ENCODE assay signal across 12 cellular contexts in genomic region chr2:97931118-97931850, GRCh38.
DNase-seq lines count a peak whose midpoint lies in the region; ATAC-seq lines count a peak whose summit lies in the region.
"Had no signal": no experiment of that assay in that cellular context is flagged by ENCODE, and none has a peak within 500 bp of the region (broad histone marks: within the 10 kb centered on the region; RNA-seq: fewer than 3 reads in every experiment).

No MANE protein-coding gene starts in this region.

- POLR2A ChIA-PET in activated CD8-positive, alpha-beta T cell treated with anti-CD3 and anti-CD28 coated beads, Interleukin-2, amount 10 ng/mL, durations not matched to agents 7 days and 5 days (lab: Charles Lee) = no interaction called here

- CTCF ChIA-PET in activated CD8-positive, alpha-beta T cell treated with anti-CD3 and anti-CD28 coated beads, Interleukin-2, amount 10 ng/mL, durations not matched to agents 7 days and 5 days (lab: Charles Lee) = no interaction called here

- DNase-seq in CD1c-positive myeloid dendritic cell (ENCODE audit: extremely low spot score) = peak; percentile 74
- DNase-seq in NCI-H82 (lab: John Stamatoyannopoulos, UW) = peak; percentile 69
- peak; percentile 38 for DNase-seq in germinal center (ENCODE audit: low spot score)
- DNase-seq in stimulated activated CD4-positive, alpha-beta T cell treated with anti-CD3 and anti-CD28 coated beads, Interleukin-2, amount 100 ng/mL, for 48 hours = no peak
- no peak for DNase-seq in activated T-cell treated with anti-CD3 and anti-CD28 coated beads, Interleukin-2, amount 50 U/mL, for 72 hours
- DNase-seq in mucosa of gallbladder (ENCODE audit: low spot score) = no peak
- DNase-seq in activated CD8-positive, alpha-beta T cell treated with anti-CD3 and anti-CD28 coated beads, Interleukin-2, amount 10 ng/mL, durations not matched to agents 7 days and 5 days = no peak
- DNase-seq: activated gamma-delta T cell treated with Interleukin-2 at 50 U/mL for 16 hours, colonic mucosa, NCI-H1417, uterus had no signal

- peak; percentile 50 for ATAC-seq in GM21390 (IDR thresholded peaks at IDR 0.05; ENCODE audit: unreplicated experiment)
- no peak for ATAC-seq in activated T-cell treated with anti-CD3 and anti-CD28 coated beads, Interleukin-2, amount 50 U/mL, for 72 hours (replicated peaks in 1 of 2)
- ATAC-seq in activated CD8-positive, alpha-beta T cell treated with anti-CD3 and anti-CD28 coated beads, Interleukin-2, amount 10 ng/mL, durations not matched to agents 7 days and 5 days = no peak

- peaks cover 0 to 2% of the 10 kb centered on the region in 2 donors for H3K9me3 Mint-ChIP-seq in activated T-cell treated with anti-CD3 and anti-CD28 coated beads, Interleukin-2, amount 50 U/mL, for 72 hours
- no peaks in the 10 kb centered on the region for H3K9me3 Mint-ChIP-seq in activated CD8-positive, alpha-beta T cell treated with anti-CD3 and anti-CD28 coated beads, Interleukin-2, amount 10 ng/mL, durations not matched to agents 7 days and 5 days (ENCODE audit: insufficient read depth)

- no peak overlapping the region for H3K4me3 Mint-ChIP-seq in activated T-cell treated with anti-CD3 and anti-CD28 coated beads, Interleukin-2, amount 50 U/mL, for 72 hours
- H3K4me3 Mint-ChIP-seq in activated CD8-positive, alpha-beta T cell treated with anti-CD3 and anti-CD28 coated beads, Interleukin-2, amount 10 ng/mL, durations not matched to agents 7 days and 5 days = no peak overlapping the region

- peaks cover 31% of the 10 kb centered on the region for H3K4me1 Mint-ChIP-seq in activated T-cell treated with anti-CD3 and anti-CD28 coated beads, Interleukin-2, amount 50 U/mL, for 72 hours (ENCODE audit: low read depth)
- peaks cover 12% of the 10 kb centered on the region for H3K4me1 Mint-ChIP-seq in activated CD8-positive, alpha-beta T cell treated with anti-CD3 and anti-CD28 coated beads, Interleukin-2, amount 10 ng/mL, durations not matched to agents 7 days and 5 days (ENCODE audit: low read depth)

- peaks cover 0 to 3% of the 10 kb centered on the region in 2 donors for H3K36me3 Mint-ChIP-seq in activated T-cell treated with anti-CD3 and anti-CD28 coated beads, Interleukin-2, amount 50 U/mL, for 72 hours (ENCODE audit: insufficient read depth in 2 of 2)
- peaks cover 10% of the 10 kb centered on the region for H3K36me3 Mint-ChIP-seq in activated CD8-positive, alpha-beta T cell treated with anti-CD3 and anti-CD28 coated beads, Interleukin-2, amount 10 ng/mL, durations not matched to agents 7 days and 5 days (ENCODE audit: low read depth)

- no peak overlapping the region for H3K27ac Mint-ChIP-seq in activated T-cell treated with anti-CD3 and anti-CD28 coated beads, Interleukin-2, amount 50 U/mL, for 72 hours
- no peak overlapping the region for H3K27ac Mint-ChIP-seq in activated CD8-positive, alpha-beta T cell treated with anti-CD3 and anti-CD28 coated beads, Interleukin-2, amount 10 ng/mL, durations not matched to agents 7 days and 5 days

- no peaks in the 10 kb centered on the region for H3K27me3 Mint-ChIP-seq in activated T-cell treated with anti-CD3 and anti-CD28 coated beads, Interleukin-2, amount 50 U/mL, for 72 hours (ENCODE audit: low read depth)
- H3K27me3 Mint-ChIP-seq in activated CD8-positive, alpha-beta T cell treated with anti-CD3 and anti-CD28 coated beads, Interleukin-2, amount 10 ng/mL, durations not matched to agents 7 days and 5 days (ENCODE audit: low read depth) = no peaks in the 10 kb centered on the region

Comparison
In these comparisons a context has a peak if more than half of its experiments do, and no peak if none do; other contexts are left out.
1. DNase-seq: peak in CD1c-positive myeloid dendritic cell (single experiment), NCI-H82 (single experiment) and germinal center (single experiment); none in stimulated activated CD4-positive, alpha-beta T cell treated with anti-CD3 and anti-CD28 coated beads, Interleukin-2, amount 100 ng/mL, for 48 hours (0 of 2), activated T-cell treated with anti-CD3 and anti-CD28 coated beads, Interleukin-2, amount 50 U/mL, for 72 hours (0 of 2), mucosa of gallbladder (single experiment) and activated CD8-positive, alpha-beta T cell treated with anti-CD3 and anti-CD28 coated beads, Interleukin-2, amount 10 ng/mL, durations not matched to agents 7 days and 5 days (single experiment).